Comparison of ENCODE assay signal across 9 cellular contexts in genomic region chr3:129604223-129604941, GRCh38. TPM values are rescaled to one million over a fixed set of nuclear protein-coding genes. Genes with fewer than 3 reads are reported as not detected.
A peak's percentile ranks its signal among the peaks of the same experiment; 100 is the strongest.
DNase-seq lines count a peak whose midpoint lies in the region; ATAC-seq, FAIRE-seq and TF ChIP-seq lines count a peak whose summit lies in the region.
"Had no signal": no experiment of that assay in that cellular context is flagged by ENCODE, and none has a peak within 500 bp of the region (broad histone marks: within the 10 kb centered on the region; RNA-seq: fewer than 3 reads in every experiment).

No MANE protein-coding gene starts in this region.

- TF ChIP-seq POLR2A in A549 (IDR thresholded peaks at IDR 0.05; ENCODE audit: low read length) = no peak

- H3K27ac ChIP-seq in A549 = peak overlapping the region; percentile 62 to 97; a peak in 5 of 6 replicates

- CTCF ChIA-PET in A549 (lab: Yijun Ruan, JAX) = interaction anchor here (0.6 to 1.8 kb wide), 4 partner anchors 8 to 117 kb away, joined by 3 to 13 read pairs (median 7); no protein-coding TSS in a partner anchor

- H3K36me3 Mint-ChIP-seq in HFFc6 (ENCODE audit: low read depth) = no peaks in the 10 kb centered on the region
- H3K36me3 Mint-ChIP-seq in effector memory CD8-positive, alpha-beta T cell (ENCODE audit: insufficient read depth) = peaks cover 14% of the 10 kb centered on the region
- H3K36me3 Mint-ChIP-seq in naive thymus-derived CD8-positive, alpha-beta T cell = no peaks in the 10 kb centered on the region

- ATAC-seq in A549 (no peak), HG02610 (IDR thresholded peaks at IDR 0.05; ENCODE audit: unreplicated experiment) (no peak), GM21360 (IDR thresholded peaks at IDR 0.05; ENCODE audit: unreplicated experiment) (no peak)
- no peak for ATAC-seq in effector memory CD8-positive, alpha-beta T cell (replicated peaks)
- no peak for ATAC-seq in naive thymus-derived CD8-positive, alpha-beta T cell

- H3K9me3 ChIP-seq in A549 = no peaks in the 10 kb centered on the region

- peak overlapping the region; percentile 89 for H3K4me3 ChIP-seq in A549

- no peaks in the 10 kb centered on the region for H3K9me3 Mint-ChIP-seq in HFFc6
- no peaks in the 10 kb centered on the region for H3K9me3 Mint-ChIP-seq in effector memory CD8-positive, alpha-beta T cell
- no peaks in the 10 kb centered on the region for H3K9me3 Mint-ChIP-seq in naive thymus-derived CD8-positive, alpha-beta T cell

- WGBS in A549 (ENCODE audit: missing lambda C conversion rate) = 76% methylated on average over 8 of the region's 9 CpGs

- no peak for TF ChIP-seq EP300 in A549 (IDR thresholded peaks at IDR 0.05)

- no peak for FAIRE-seq in A549 (lab: Jason Lieb, UNC)
- FAIRE-seq: G401.6 had no signal

- H3K27me3 Mint-ChIP-seq in HFFc6 (ENCODE audit: insufficient read depth) = no peaks in the 10 kb centered on the region; the same call in 1 of the 2 replicates
- no peaks in the 10 kb centered on the region for H3K27me3 Mint-ChIP-seq in effector memory CD8-positive, alpha-beta T cell
- peaks cover 7 to 33% (median 13%) of the 10 kb centered on the region in 5 donors for H3K27me3 Mint-ChIP-seq in naive thymus-derived CD8-positive, alpha-beta T cell

- H3K27ac Mint-ChIP-seq in HFFc6 = peak overlapping the region; percentile 86
- peak overlapping the region; percentile 71 to 77 for H3K27ac Mint-ChIP-seq in effector memory CD8-positive, alpha-beta T cell
- peak overlapping the region in 3 of 10 donors; percentile 25 to 56 (median 50) for H3K27ac Mint-ChIP-seq in naive thymus-derived CD8-positive, alpha-beta T cell

- DNase-seq in A549 (ENCODE audit: low read depth in 1 of 2, low spot score in 1 of 2) = no peak
- no peak for DNase-seq in HFFc6
- DNase-seq in effector memory CD8-positive, alpha-beta T cell = no peak
- DNase-seq in naive thymus-derived CD8-positive, alpha-beta T cell = no peak
- no peak for DNase-seq in NCI-H2029 treated with DMSO at 0.1 percent for 48 hours (lab: John Stamatoyannopoulos, UW)
- DNase-seq in D341Med (ENCODE audit: low spot score) = no peak

- H3K4me1 ChIP-seq in A549 = peaks cover 68% of the 10 kb centered on the region

- no peak for TF ChIP-seq RAD21 in A549 (conservative IDR thresholded peaks at IDR 0.05 in 1 of 2, IDR thresholded peaks at IDR 0.05 in 1 of 2)

- peak overlapping the region; percentile 86 for H3K4me2 ChIP-seq in A549

- H3K4me1 Mint-ChIP-seq in HFFc6 (ENCODE audit: low read depth) = peaks cover 81% of the 10 kb centered on the region
- H3K4me1 Mint-ChIP-seq in effector memory CD8-positive, alpha-beta T cell (ENCODE audit: low read depth in 2 of 2) = peaks cover 56 to 67% of the 10 kb centered on the region in 2 donors
- peaks cover 11 to 47% (median 20%) of the 10 kb centered on the region in 4 donors for H3K4me1 Mint-ChIP-seq in naive thymus-derived CD8-positive, alpha-beta T cell

- peak overlapping the region; percentile 95 for H3K4me3 Mint-ChIP-seq in HFFc6
- H3K4me3 Mint-ChIP-seq in effector memory CD8-positive, alpha-beta T cell = peak overlapping the region; percentile 91 to 92
- peak overlapping the region in 9 of 10 donors; percentile 22 to 94 (median 54) for H3K4me3 Mint-ChIP-seq in naive thymus-derived CD8-positive, alpha-beta T cell

- POLR2A ChIA-PET in A549 (lab: Yijun Ruan, JAX) = no interaction called here
- POLR2A ChIA-PET in naive thymus-derived CD8-positive, alpha-beta T cell (lab: Charles Lee) = interaction anchor here (1.2 to 3.3 kb wide), 5 partner anchors 10 to 164 kb away, joined by 3 to 24 read pairs (median 6); partner anchors contain the start of gene IFT122

- TF ChIP-seq CTCF in A549 (IDR thresholded peaks at IDR 0.05) (no peak), HFFc6 (IDR thresholded peaks at IDR 0.05) (no peak)

TF ChIP-seq in A549, 52 proteins besides CTCF, POLR2A, EP300 and RAD21:
- peak; percentile 56; the same call in 1 of the 2 replicates for TF ChIP-seq HDAC2 (IDR thresholded peaks at IDR 0.05)
- no peak for TF ChIP-seq TP53 (CRISPR knock-in tag; IDR thresholded peaks at IDR 0.05)
- TF ChIP-seq CHD2 (IDR thresholded peaks at IDR 0.05; ENCODE audit: low read length, partially characterized antibody) = no peak
- no peak for TF ChIP-seq EHMT2 (IDR thresholded peaks at IDR 0.05; ENCODE audit: low read depth)
- TF ChIP-seq ZFP36 (IDR thresholded peaks at IDR 0.05; ENCODE audit: borderline replicate concordance, partially characterized antibody) = peak; percentile 70
- TF ChIP-seq FOXS1 (CRISPR knock-in tag; IDR thresholded peaks at IDR 0.05) = no peak
- TF ChIP-seq NFE2L2 (conservative IDR thresholded peaks at IDR 0.05; ENCODE audit: low read length) = no peak
- no peak for TF ChIP-seq SREBF2 (IDR thresholded peaks at IDR 0.05)
- TF ChIP-seq RCOR1 (IDR thresholded peaks at IDR 0.05; ENCODE audit: low read depth, low read length) = no peak
- peak; percentile 60; the same call in 1 of the 2 replicates for TF ChIP-seq KDM1A (IDR thresholded peaks at IDR 0.05; ENCODE audit: low read depth)
- TF ChIP-seq PHF8 (IDR thresholded peaks at IDR 0.05; ENCODE audit: borderline replicate concordance, low read depth) = no peak
- no peak for TF ChIP-seq MAFK (IDR thresholded peaks at IDR 0.05; ENCODE audit: partially characterized antibody)
- TF ChIP-seq HES2 (IDR thresholded peaks at IDR 0.05) = no peak
- no peak for TF ChIP-seq MAZ (IDR thresholded peaks at IDR 0.05; ENCODE audit: borderline replicate concordance, low read depth, low read length)

RNA-seq across cellular contexts. Expression of gene PLXND1, which starts 2.1 kb away (rescaled TPM):
- 26.8 and 49.3 TPM in 2 replicates for polyA plus RNA-seq in A549 (2011; rRNA removed)
- 37.6 and 41.4 TPM in 2 replicates for polyA plus RNA-seq in A549 (2012; cell fraction: cytosol; rRNA removed)
- polyA plus RNA-seq in A549 (2012; cell fraction: nucleus; rRNA removed) = 133 and 136 TPM in 2 replicates
- polyA plus RNA-seq in A549 (2017; fragmentation: RNase III; extraction: RNeasy Plus Mini Kit Qiagen cat#74134 plus additional on column Dnase treatment) = 47.2 to 72.6 TPM (median 58.6 TPM) in 3 replicates
- polyA minus RNA-seq in A549 (2011; rRNA and poly(A)+ RNA removed) = 49.8 and 54.9 TPM in 2 replicates
- total RNA-seq in HFFc6 (2021; fragmentation: NEBNext Ultra II Directional; extraction: Animal tissue kit (Norgen Biotek cat#: 25700)) = 100 to 1,000 TPM in 5 of 6 experiments, 10 to 100 TPM in 1; 86.7 to 118 (median 108) TPM
- 10 to 100 TPM in 1 of 2 experiments, 1 to 10 TPM in 1; 7.4 to 11.3 TPM for total RNA-seq in naive thymus-derived CD8-positive, alpha-beta T cell
- 1 to 10 TPM in 1 of 3 donors, under 1 TPM in 2; 0.25 to 1.2 (median 0.30) TPM for polyA plus RNA-seq in naive thymus-derived CD8-positive, alpha-beta T cell

Comparison
In these comparisons a context has a peak if more than half of its experiments do, and no peak if none do; other contexts are left out.
1. RNA of gene PLXND1, which starts 2.1 kb away (total RNA-seq): 86.7 to 118 TPM in HFFc6; 7.4 to 11.3 TPM in naive thymus-derived CD8-positive, alpha-beta T cell; every median in the first group is over 4 times any median in the second.
2. Peak in every context shown above with its lines, with median percentiles within 50 percentile points of each other: H3K4me3 Mint-ChIP-seq.